24 cellular contexts compared by ENCODE assay signal in the genomic region with DNA sequence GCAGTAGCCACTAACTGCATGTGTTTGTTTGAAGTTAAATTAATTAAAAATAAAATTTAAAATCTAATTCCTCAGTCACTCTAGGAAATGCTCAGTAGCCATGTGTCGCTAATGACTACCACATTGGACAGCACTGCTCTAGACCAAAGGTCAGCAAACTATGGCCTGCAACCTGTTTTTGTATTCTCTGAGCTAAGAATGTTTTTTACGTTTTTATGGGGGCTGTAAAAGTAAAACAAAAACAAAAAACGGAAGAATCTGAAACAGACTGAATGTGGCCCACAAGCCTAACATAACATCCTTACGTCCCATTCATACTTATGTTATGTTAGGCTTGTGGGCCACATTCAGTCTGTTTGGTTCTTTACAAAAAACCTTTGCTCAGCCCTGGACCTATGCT. TPM values are rescaled to one million over a fixed set of nuclear protein-coding genes. Genes with fewer than 3 reads are reported as not detected.
DNase-seq lines count a peak whose midpoint lies in the region; ATAC-seq and TF ChIP-seq lines count a peak whose summit lies in the region.
"Had no signal": no experiment of that assay in that cellular context is flagged by ENCODE, and none has a peak within 500 bp of the region (broad histone marks: within the 10 kb centered on the region; RNA-seq: fewer than 3 reads in every experiment).

No MANE protein-coding gene starts in this region.

- H3K9me3 ChIP-seq in HEK293 (ENCODE audit: control insufficient read depth, insufficient read depth, low read depth, low read length) = no peaks in the 10 kb centered on the region
- H3K9me3 ChIP-seq: BE2C, SJSA1 had no signal

- ATAC-seq in left lobe of liver (peak; percentile 62), GM18861 (IDR thresholded peaks at IDR 0.05; ENCODE audit: unreplicated experiment) (no peak)
- ATAC-seq: HCT116, K562 had no signal

- no peak overlapping the region for H3K4me3 ChIP-seq in HEK293 (ENCODE audit: low read depth, low read length)
- H3K4me3 ChIP-seq: K562, PC-9, SJSA1 had no signal

- POLR2A ChIA-PET in HEK293 (lab: Yijun Ruan, JAX) = no interaction called here

- peak overlapping the region; percentile 45 for H3K4me3 Mint-ChIP-seq in nephron progenitor cell
- H3K4me3 Mint-ChIP-seq: CD14-positive monocyte; CD8-positive, alpha-beta memory T cell had no signal

- peaks cover 54% of the 10 kb centered on the region for H3K4me1 Mint-ChIP-seq in nephron progenitor cell

- CTCF ChIA-PET in HEK293 (lab: Yijun Ruan, JAX) = interaction anchor here (0.6 to 3.6 kb wide), 2 partner anchors 109 to 116 kb away, joined by 4 to 13 read pairs; no protein-coding TSS in a partner anchor

- peaks cover 9% of the 10 kb centered on the region for H3K36me3 Mint-ChIP-seq in nephron progenitor cell (ENCODE audit: low read depth)

- no peaks in the 10 kb centered on the region for H3K9me3 Mint-ChIP-seq in nephron progenitor cell
- H3K9me3 Mint-ChIP-seq: CD14-positive monocyte; CD8-positive, alpha-beta memory T cell had no signal

- no peaks in the 10 kb centered on the region for H3K36me3 ChIP-seq in HEK293 (ENCODE audit: control insufficient read depth in 2 of 2, insufficient read depth in 1 of 2, low read length in 2 of 2)
- H3K36me3 ChIP-seq: BE2C had no signal

- H3K4me1 ChIP-seq in HEK293 (ENCODE audit: control insufficient read depth, insufficient read depth, low read length) = peaks cover 43% of the 10 kb centered on the region
- H3K4me1 ChIP-seq: SJSA1 had no signal

- H3K27me3 Mint-ChIP-seq in nephron progenitor cell (ENCODE audit: low read depth, poor library complexity) = no peaks in the 10 kb centered on the region
- H3K27me3 Mint-ChIP-seq: CD8-positive, alpha-beta memory T cell had no signal

- TF ChIP-seq CTCF in HEK293 (tag by site-specific recombination; IDR thresholded peaks at IDR 0.05) (no peak), nephron progenitor cell (IDR thresholded peaks at IDR 0.05) (no peak)

- no peak overlapping the region for H3K27ac ChIP-seq in HEK293 (ENCODE audit: extremely low read depth, low read depth, low read length)
- H3K27ac ChIP-seq: PC-9, SJSA1 had no signal

- peak; percentile 32 to 40 for DNase-seq in dermis microvascular lymphatic vessel endothelial cell (ENCODE audit: low read depth in 2 of 2)
- DNase-seq in left lobe of liver (ENCODE audit: low spot score) = no peak
- DNase-seq in nephron progenitor cell = no peak
- no peak for DNase-seq in amygdala (lab: John Stamatoyannopoulos, UW)
- DNase-seq in RPMI8226 = no peak
- DNase-seq: 8988T; ACHN; BE2C; CD8-positive, alpha-beta memory T cell; DMS 273 treated with DMSO at 0.1 percent for 48 hours; GF-D8; Kasumi-1; NCI-H1694 treated with DMSO at 0.1 percent for 48 hours; NCI-H2081; NCI-H2227 treated with DMSO at 0.1 percent for 48 hours; NCI-H526 treated with DMSO at 0.1 percent for 48 hours; PC-9; Right ventricle myocardium superior had no signal

- peak overlapping the region; percentile 70 for H3K27ac Mint-ChIP-seq in nephron progenitor cell
- H3K27ac Mint-ChIP-seq: CD14-positive monocyte; CD8-positive, alpha-beta memory T cell had no signal

TF ChIP-seq in HEK293, 187 proteins besides CTCF, POLR2A, EP300 and RAD21:
- no peak for TF ChIP-seq ZNF311 (tag by site-specific recombination; IDR thresholded peaks at IDR 0.05; ENCODE audit: borderline replicate concordance)
- TF ChIP-seq, protein P1, sequence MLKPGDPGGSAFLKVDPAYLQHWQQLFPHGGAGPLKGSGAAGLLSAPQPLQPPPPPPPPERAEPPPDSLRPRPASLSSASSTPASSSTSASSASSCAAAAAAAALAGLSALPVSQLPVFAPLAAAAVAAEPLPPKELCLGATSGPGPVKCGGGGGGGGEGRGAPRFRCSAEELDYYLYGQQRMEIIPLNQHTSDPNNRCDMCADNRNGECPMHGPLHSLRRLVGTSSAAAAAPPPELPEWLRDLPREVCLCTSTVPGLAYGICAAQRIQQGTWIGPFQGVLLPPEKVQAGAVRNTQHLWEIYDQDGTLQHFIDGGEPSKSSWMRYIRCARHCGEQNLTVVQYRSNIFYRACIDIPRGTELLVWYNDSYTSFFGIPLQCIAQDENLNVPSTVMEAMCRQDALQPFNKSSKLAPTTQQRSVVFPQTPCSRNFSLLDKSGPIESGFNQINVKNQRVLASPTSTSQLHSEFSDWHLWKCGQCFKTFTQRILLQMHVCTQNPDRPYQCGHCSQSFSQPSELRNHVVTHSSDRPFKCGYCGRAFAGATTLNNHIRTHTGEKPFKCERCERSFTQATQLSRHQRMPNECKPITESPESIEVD (tag by site-specific recombination; IDR thresholded peaks at IDR 0.05) = peak; percentile 81
- TF ChIP-seq, protein P2, sequence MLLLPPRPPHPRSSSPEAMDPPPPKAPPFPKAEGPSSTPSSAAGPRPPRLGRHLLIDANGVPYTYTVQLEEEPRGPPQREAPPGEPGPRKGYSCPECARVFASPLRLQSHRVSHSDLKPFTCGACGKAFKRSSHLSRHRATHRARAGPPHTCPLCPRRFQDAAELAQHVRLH (tag by site-specific recombination; IDR thresholded peaks at IDR 0.05) = no peak
- TF ChIP-seq ZNF157 (tag by site-specific recombination; IDR thresholded peaks at IDR 0.05) = no peak
- no peak for TF ChIP-seq ZNF701 (tag by site-specific recombination; IDR thresholded peaks at IDR 0.05)
- TF ChIP-seq FEZF1 (tag by site-specific recombination; IDR thresholded peaks at IDR 0.05) = peak; percentile 84
- TF ChIP-seq WT1 (tag by site-specific recombination; IDR thresholded peaks at IDR 0.05) = no peak
- TF ChIP-seq, protein P3, sequence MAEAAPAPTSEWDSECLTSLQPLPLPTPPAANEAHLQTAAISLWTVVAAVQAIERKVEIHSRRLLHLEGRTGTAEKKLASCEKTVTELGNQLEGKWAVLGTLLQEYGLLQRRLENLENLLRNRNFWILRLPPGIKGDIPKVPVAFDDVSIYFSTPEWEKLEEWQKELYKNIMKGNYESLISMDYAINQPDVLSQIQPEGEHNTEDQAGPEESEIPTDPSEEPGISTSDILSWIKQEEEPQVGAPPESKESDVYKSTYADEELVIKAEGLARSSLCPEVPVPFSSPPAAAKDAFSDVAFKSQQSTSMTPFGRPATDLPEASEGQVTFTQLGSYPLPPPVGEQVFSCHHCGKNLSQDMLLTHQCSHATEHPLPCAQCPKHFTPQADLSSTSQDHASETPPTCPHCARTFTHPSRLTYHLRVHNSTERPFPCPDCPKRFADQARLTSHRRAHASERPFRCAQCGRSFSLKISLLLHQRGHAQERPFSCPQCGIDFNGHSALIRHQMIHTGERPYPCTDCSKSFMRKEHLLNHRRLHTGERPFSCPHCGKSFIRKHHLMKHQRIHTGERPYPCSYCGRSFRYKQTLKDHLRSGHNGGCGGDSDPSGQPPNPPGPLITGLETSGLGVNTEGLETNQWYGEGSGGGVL (tag by site-specific recombination; IDR thresholded peaks at IDR 0.05) = no peak
- TF ChIP-seq, protein P4, sequence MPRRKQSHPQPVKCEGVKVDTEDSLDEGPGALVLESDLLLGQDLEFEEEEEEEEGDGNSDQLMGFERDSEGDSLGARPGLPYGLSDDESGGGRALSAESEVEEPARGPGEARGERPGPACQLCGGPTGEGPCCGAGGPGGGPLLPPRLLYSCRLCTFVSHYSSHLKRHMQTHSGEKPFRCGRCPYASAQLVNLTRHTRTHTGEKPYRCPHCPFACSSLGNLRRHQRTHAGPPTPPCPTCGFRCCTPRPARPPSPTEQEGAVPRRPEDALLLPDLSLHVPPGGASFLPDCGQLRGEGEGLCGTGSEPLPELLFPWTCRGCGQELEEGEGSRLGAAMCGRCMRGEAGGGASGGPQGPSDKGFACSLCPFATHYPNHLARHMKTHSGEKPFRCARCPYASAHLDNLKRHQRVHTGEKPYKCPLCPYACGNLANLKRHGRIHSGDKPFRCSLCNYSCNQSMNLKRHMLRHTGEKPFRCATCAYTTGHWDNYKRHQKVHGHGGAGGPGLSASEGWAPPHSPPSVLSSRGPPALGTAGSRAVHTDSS (tag by site-specific recombination; IDR thresholded peaks at IDR 0.05) = no peak
TF ChIP-seq in HEK293: peak in this region for 2.

RNA-seq across cellular contexts. Expression of a gene that starts 57.8 kb away (rescaled TPM):
- total RNA-seq in dermis microvascular lymphatic vessel endothelial cell = 7.7 and 10.6 TPM in 2 replicates
- 5.6 TPM for total RNA-seq in left lobe of liver

RNA-seq across cellular contexts. Expression of a gene that starts 58.3 kb away (rescaled TPM):
- total RNA-seq in dermis microvascular lymphatic vessel endothelial cell = 16.3 and 16.9 TPM in 2 replicates
- 327 TPM for total RNA-seq in left lobe of liver

Comparison
In these comparisons a context has a peak if more than half of its experiments do, and no peak if none do; other contexts are left out.
1. DNase-seq: peak in dermis microvascular lymphatic vessel endothelial cell (2 of 2); none in left lobe of liver (single experiment), nephron progenitor cell (single experiment), amygdala (0 of 56) and RPMI8226 (single experiment).
2. RNA of a gene that starts 58.3 kb away (total RNA-seq): 327 TPM in left lobe of liver (single experiment); 16.3 to 16.9 TPM in dermis microvascular lymphatic vessel endothelial cell; every median in the first group is over 10 times any median in the second.